8 cellular contexts compared by ENCODE assay signal in genomic region chr3:141386611-141387110, GRCh38. TPM values are rescaled to one million over a fixed set of nuclear protein-coding genes. Genes with fewer than 3 reads are reported as not detected.
DNase-seq lines count a peak whose midpoint lies in the region; ATAC-seq, FAIRE-seq and TF ChIP-seq lines count a peak whose summit lies in the region.

No MANE protein-coding gene starts in this region.

- H3K9ac ChIP-seq in duodenal mucosa (ENCODE audit: low read depth in 1 of 2, low read length in 2 of 2) (peak overlapping the region; percentile 34 to 44), skeletal muscle tissue (ENCODE audit: low read depth in 1 of 3, low read length in 3 of 3) (peak overlapping the region in 1 of 3 donors; percentile 7), PC-3 (ENCODE audit: low read length) (no peak overlapping the region)

- no peaks in the 10 kb centered on the region for H3F3A ChIP-seq in PC-3 (ENCODE audit: low read length, unreplicated experiment)

- H3K4me1 ChIP-seq in duodenal mucosa (ENCODE audit: control insufficient read depth in 1 of 2, insufficient read depth in 2 of 2, low read length in 2 of 2) (no peaks in the 10 kb centered on the region), skeletal muscle tissue (ENCODE audit: control insufficient read depth in 3 of 3, insufficient read depth in 3 of 3, low read length in 3 of 3) (peaks cover 0 to 2% (median 0%) of the 10 kb centered on the region in 3 donors), PC-3 (ENCODE audit: insufficient read depth, low read length) (no peaks in the 10 kb centered on the region)

- ATAC-seq in PC-3 (no peak), GM21381 (IDR thresholded peaks at IDR 0.05; ENCODE audit: unreplicated experiment) (no peak)

- no peak for DNase-seq in GM19239 (ENCODE audit: insufficient read length, low spot score)
- DNase-seq in NCI-H1694 treated with DMSO at 0.1 percent for 48 hours (lab: John Stamatoyannopoulos, UW): peak; percentile 89
- no peak for DNase-seq in stimulated activated CD4-positive, alpha-beta T cell treated with anti-CD3 and anti-CD28 coated beads, Interleukin-15, amount 100 ng/mL, for 24 hours
- no peak for DNase-seq in ACHN
- no peak for DNase-seq in PC-3

- H3K9me2 ChIP-seq in PC-3 (replicated peaks; ENCODE audit: low read length): no peaks in the 10 kb centered on the region

- peak overlapping the region; percentile 23 to 50 for H3K4me3 ChIP-seq in duodenal mucosa (ENCODE audit: low read depth in 1 of 2, low read length in 2 of 2)
- H3K4me3 ChIP-seq in skeletal muscle tissue (ENCODE audit: low read length in 3 of 3): peak overlapping the region in 2 of 3 donors; percentile 2 to 53
- no peak overlapping the region for H3K4me3 ChIP-seq in PC-3 (ENCODE audit: low read length)

- H3K36me3 ChIP-seq in duodenal mucosa (ENCODE audit: control insufficient read depth in 1 of 2, insufficient read depth in 2 of 2, low read length in 2 of 2) (peaks cover 8 to 23% of the 10 kb centered on the region in 2 donors), skeletal muscle tissue (ENCODE audit: control insufficient read depth in 3 of 3, insufficient read depth in 3 of 3, low read length in 3 of 3) (peaks cover 3 to 5% (median 3%) of the 10 kb centered on the region in 3 donors), PC-3 (ENCODE audit: low read depth, low read length) (no peaks in the 10 kb centered on the region)

- no TSS peak for BruUV-seq in PC-3 (replicated peaks; lab: Mats Ljungman, UMichigan)

- H3K27ac ChIP-seq in duodenal mucosa (ENCODE audit: low read depth, low read length) (peak overlapping the region; percentile 26), skeletal muscle tissue (ENCODE audit: low read depth, low read length) (no peak overlapping the region), PC-3 (ENCODE audit: low read length) (no peak overlapping the region)

- H3K79me2 ChIP-seq in PC-3 (ENCODE audit: low read length): no peaks in the 10 kb centered on the region

- CTCF ChIA-PET in PC-3 (lab: Charles Lee): no interaction called here

- no peak overlapping the region for H3K4me2 ChIP-seq in PC-3 (ENCODE audit: low read length)

- intact Hi-C loops in PC-3 (cut with micrococcal nuclease): no loop called here

- H3K9me3 ChIP-seq in duodenal mucosa (ENCODE audit: control insufficient read depth in 1 of 2, low read length in 2 of 2) (no peaks in the 10 kb centered on the region), skeletal muscle tissue (ENCODE audit: control insufficient read depth in 3 of 3, low read length in 3 of 3) (no peaks in the 10 kb centered on the region), PC-3 (ENCODE audit: low read length) (no peaks in the 10 kb centered on the region)

- H3K27me3 ChIP-seq in duodenal mucosa (ENCODE audit: control insufficient read depth in 1 of 2, insufficient read depth in 2 of 2, low read length in 2 of 2) (no peaks in the 10 kb centered on the region), skeletal muscle tissue (ENCODE audit: control insufficient read depth in 3 of 3, insufficient read depth in 3 of 3, low read length in 3 of 3) (no peaks in the 10 kb centered on the region), PC-3 (ENCODE audit: low read length) (no peaks in the 10 kb centered on the region)

- FAIRE-seq in GM19239 (lab: Jason Lieb, UNC): peak; percentile 55

- TF ChIP-seq CTCF in PC-3 (conservative IDR thresholded peaks at IDR 0.05; ENCODE audit: low read depth, low read length): no peak

- H4K20me1 ChIP-seq in PC-3 (ENCODE audit: low read length): no peaks in the 10 kb centered on the region

- in situ Hi-C loops in ACHN (cut with HindIII; ENCODE audit: low pct_ligation_motif_present, low pct_unique_long_range_greater_than_20kb, low sequenced_read_pairs): no loop called here

- H2AFZ ChIP-seq in PC-3 (ENCODE audit: low read length): no peak overlapping the region

- POLR2A ChIA-PET in PC-3 (lab: Charles Lee; ENCODE audit: unreplicated experiment): no interaction called here

RNA-seq across cellular contexts. Expression of gene ZBTB38, which starts 18.4 kb away (rescaled TPM):
- total RNA-seq in skeletal muscle tissue (29.7 TPM), PC-3 (2014; rRNA removed) (17.0 and 19.6 TPM in 2 replicates)
